Comparison of ENCODE assay signal across 25 cellular contexts in the genomic region with DNA sequence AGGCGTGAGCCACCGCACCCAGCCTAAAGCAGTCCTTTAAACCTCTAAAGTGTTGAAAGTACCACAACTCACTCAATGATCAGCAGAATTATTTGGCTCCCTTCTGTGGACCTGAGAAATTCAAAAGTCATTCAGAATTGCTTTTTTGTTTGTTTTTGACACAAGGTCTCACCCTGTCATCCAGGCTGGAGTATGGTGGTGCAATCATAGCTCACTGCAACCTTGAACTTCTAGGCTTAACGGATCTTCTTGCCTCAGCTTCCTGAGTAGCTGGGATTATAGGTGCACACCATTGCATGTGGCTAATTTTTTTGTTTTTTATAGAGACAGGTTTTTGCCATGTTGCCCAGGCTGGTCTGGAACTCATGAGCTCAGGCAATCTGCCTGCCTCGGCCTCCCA. TPM values are rescaled to one million over a fixed set of nuclear protein-coding genes. Genes with fewer than 3 reads are reported as not detected.
DNase-seq lines count a peak whose midpoint lies in the region; ATAC-seq and TF ChIP-seq lines count a peak whose summit lies in the region.
"Had no signal": no experiment of that assay in that cellular context is flagged by ENCODE, and none has a peak within 500 bp of the region (broad histone marks: within the 10 kb centered on the region; RNA-seq: fewer than 3 reads in every experiment).

No MANE protein-coding gene starts in this region.

- H3K4me1 Mint-ChIP-seq in GM23338 (no peaks in the 10 kb centered on the region; the same call in 1 of the 3 replicates), neural crest cell (no peaks in the 10 kb centered on the region)
- H3K4me1 Mint-ChIP-seq: B cell had no signal

- no peak overlapping the region for H3K4me2 ChIP-seq in GM23338
- H3K4me2 ChIP-seq: PC-9 had no signal

- peaks cover 99% of the 10 kb centered on the region for H3K79me2 ChIP-seq in GM23338 (replicated peaks; ENCODE audit: insufficient read depth)

- H3K27ac ChIP-seq in GM23338 (ENCODE audit: low read depth) = peak overlapping the region; percentile 79; the same call in 1 of the 2 replicates
- H3K27ac ChIP-seq: C4-2B, PC-9, SJSA1 had no signal

- H3K27me3 Mint-ChIP-seq in GM23338 (ENCODE audit: insufficient read depth, low read depth, poor library complexity) (peaks cover 4% of the 10 kb centered on the region), neural crest cell (ENCODE audit: low read depth) (no peaks in the 10 kb centered on the region)
- H3K27me3 Mint-ChIP-seq: B cell had no signal

- DNase-seq in GM23338 (ENCODE audit: low spot score) (no peak), NB4 (ENCODE audit: low read depth) (peak; percentile 39), left lobe of liver (ENCODE audit: low spot score) (peak; percentile 21), neural crest cell (ENCODE audit: low read depth, low spot score) (no peak), germinal center (ENCODE audit: low spot score) (no peak), HEK293T (ENCODE audit: extremely low spot score) (no peak)
- DNase-seq: Caco-2; CD8-positive, alpha-beta T cell; HCEC 1CT; Kasumi-1; NCI-H1417; NCI-H1694; NCI-H2029 treated with DMSO at 0.1 percent for 48 hours; NCI-H446 treated with DMSO at 0.1 percent for 48 hours; NCI-H526; NK-92 treated with Interleukin-12 subunit alpha and Interleukin-12 subunit beta, amount 100 ng/mL, for 24 hours; PC-9; Right ventricle myocardium superior; RPMI8226 had no signal

- no peak overlapping the region for H2AFZ ChIP-seq in GM23338
- H2AFZ ChIP-seq: PC-9 had no signal

- peaks cover 31% of the 10 kb centered on the region for H3K36me3 Mint-ChIP-seq in GM23338 (ENCODE audit: low read depth)
- H3K36me3 Mint-ChIP-seq in neural crest cell (ENCODE audit: low read depth) = no peaks in the 10 kb centered on the region

- no peak for TF ChIP-seq CTCF in GM23338 (conservative IDR thresholded peaks at IDR 0.05; ENCODE audit: low read depth in 2 of 2)
- no peak for TF ChIP-seq CTCF in NB4 (IDR thresholded peaks at IDR 0.05; ENCODE audit: low read depth, low read length)
- no peak for TF ChIP-seq CTCF in neural crest cell (conservative IDR thresholded peaks at IDR 0.05)

- no peak overlapping the region for H3K27ac Mint-ChIP-seq in GM23338
- H3K27ac Mint-ChIP-seq in neural crest cell (ENCODE audit: unreplicated experiment) = peak overlapping the region; percentile 12
- H3K27ac Mint-ChIP-seq: B cell; CD8-positive, alpha-beta T cell had no signal

- H3K9me2 ChIP-seq in GM23338 (ENCODE audit: insufficient read depth) = no peaks in the 10 kb centered on the region

- POLR2A ChIA-PET in HEK293T (lab: Yijun Ruan, JAX) = interaction anchor here (5.0 kb wide), 1 partner anchor 54 kb away, joined by 16 read pairs; the partner anchor contains the start of gene FAM222B

- CTCF ChIA-PET in HEK293T (lab: Yijun Ruan, JAX) = interaction anchor here (1.3 kb wide), 1 partner anchor 20 kb away, joined by 3 read pairs; no protein-coding TSS in a partner anchor

- no peak for TF ChIP-seq POLR2A in NB4 (IDR thresholded peaks at IDR 0.05; ENCODE audit: extremely low read depth, insufficient read length)

- H3K27me3 ChIP-seq in GM23338 (ENCODE audit: insufficient read depth) = no peaks in the 10 kb centered on the region
- H3K27me3 ChIP-seq: SJSA1 had no signal

- ATAC-seq in GM23338 (no peak), left lobe of liver (peak; percentile 62)
- no peak for ATAC-seq in activated CD4-positive, CD25-positive, alpha-beta regulatory T cell treated with anti-CD3 and anti-CD28 coated beads, Interleukin-2, amount 50 U/mL, for 24 hours
- ATAC-seq: CD8-positive, alpha-beta T cell; GM12878; K562 had no signal

- H3K4me3 ChIP-seq in GM23338 = no peak overlapping the region
- H3K4me3 ChIP-seq in NB4 (ENCODE audit: low read depth, low read length) = no peak overlapping the region
- H3K4me3 ChIP-seq: GM12878, K562, PC-9, SJSA1 had no signal

- H4K20me1 ChIP-seq in GM23338 (replicated peaks; ENCODE audit: insufficient read depth) = peaks cover 29% of the 10 kb centered on the region

- H3K9me3 Mint-ChIP-seq in GM23338 (no peaks in the 10 kb centered on the region), neural crest cell (no peaks in the 10 kb centered on the region)
- H3K9me3 Mint-ChIP-seq: CD8-positive, alpha-beta T cell had no signal

- H3K36me3 ChIP-seq in GM23338 (ENCODE audit: insufficient read depth) = no peaks in the 10 kb centered on the region
- H3K36me3 ChIP-seq: SJSA1 had no signal

- H3K4me3 Mint-ChIP-seq in GM23338 (no peak overlapping the region), neural crest cell (no peak overlapping the region)
- H3K4me3 Mint-ChIP-seq: B cell; CD8-positive, alpha-beta T cell had no signal

- H3K4me1 ChIP-seq in GM23338 (ENCODE audit: insufficient read depth) = no peaks in the 10 kb centered on the region
- H3K4me1 ChIP-seq: Caco-2, SJSA1 had no signal

- peaks cover 19% of the 10 kb centered on the region for H3F3A ChIP-seq in GM23338 (replicated peaks; ENCODE audit: low read depth)

TF ChIP-seq in HEK293T, 16 proteins besides CTCF, POLR2A, EP300 and RAD21:
- TF ChIP-seq FOXM1 (IDR thresholded peaks at IDR 0.05; ENCODE audit: borderline replicate concordance) (no peak), FOXK2 (IDR thresholded peaks at IDR 0.05) (no peak), SUZ12 (IDR thresholded peaks at IDR 0.05) (no peak), SP1 (IDR thresholded peaks at IDR 0.05) (no peak), ELF4 (IDR thresholded peaks at IDR 0.05) (no peak), TARDBP (IDR thresholded peaks at IDR 0.05) (no peak), CTBP1 (IDR thresholded peaks at IDR 0.05; ENCODE audit: borderline replicate concordance) (no peak), L3MBTL2 (conservative IDR thresholded peaks at IDR 0.05) (no peak)

RNA-seq across cellular contexts. Expression of gene TRAF4, which starts 44.3 kb away (rescaled TPM):
- 117 and 152 TPM in 2 replicates for total RNA-seq in GM23338 (2014; rRNA removed; shearing (Covaris generic))
- 59.0 and 63.5 TPM in 2 replicates for polyA plus RNA-seq in GM23338 (2016; fragmentation: Nextera tagmentation; extraction: Ambion mirVana)
- total RNA-seq in left lobe of liver (49.0 TPM), neural crest cell (163 and 172 TPM in 2 replicates)

RNA-seq across cellular contexts. Expression of gene FAM222B, which starts 54.5 kb away (rescaled TPM):
- total RNA-seq in GM23338 (2014; rRNA removed; shearing (Covaris generic)) = 78.5 and 87.3 TPM in 2 replicates
- 61.8 and 63.7 TPM in 2 replicates for polyA plus RNA-seq in GM23338 (2016; fragmentation: Nextera tagmentation; extraction: Ambion mirVana)
- total RNA-seq in left lobe of liver = 6.6 TPM
- total RNA-seq in neural crest cell = 29.6 and 33.0 TPM in 2 replicates

RNA-seq across cellular contexts. Expression of gene NEK8, which starts 59.5 kb away (rescaled TPM):
- total RNA-seq in GM23338 (2014; rRNA removed; shearing (Covaris generic)) = 13.2 and 14.9 TPM in 2 replicates
- polyA plus RNA-seq in GM23338 (2016; fragmentation: Nextera tagmentation; extraction: Ambion mirVana) = 8.9 and 10.0 TPM in 2 replicates
- total RNA-seq in left lobe of liver (3.2 TPM), neural crest cell (6.2 and 6.3 TPM in 2 replicates)

Comparison
In these comparisons a context has a peak if more than half of its experiments do, and no peak if none do; other contexts are left out.
1. DNase-seq: peak in NB4 (single experiment) and left lobe of liver (single experiment); none in GM23338 (single experiment), neural crest cell (single experiment), germinal center (single experiment) and HEK293T (single experiment).